ENCODE assay signal across 11 cellular contexts in the genomic region with DNA sequence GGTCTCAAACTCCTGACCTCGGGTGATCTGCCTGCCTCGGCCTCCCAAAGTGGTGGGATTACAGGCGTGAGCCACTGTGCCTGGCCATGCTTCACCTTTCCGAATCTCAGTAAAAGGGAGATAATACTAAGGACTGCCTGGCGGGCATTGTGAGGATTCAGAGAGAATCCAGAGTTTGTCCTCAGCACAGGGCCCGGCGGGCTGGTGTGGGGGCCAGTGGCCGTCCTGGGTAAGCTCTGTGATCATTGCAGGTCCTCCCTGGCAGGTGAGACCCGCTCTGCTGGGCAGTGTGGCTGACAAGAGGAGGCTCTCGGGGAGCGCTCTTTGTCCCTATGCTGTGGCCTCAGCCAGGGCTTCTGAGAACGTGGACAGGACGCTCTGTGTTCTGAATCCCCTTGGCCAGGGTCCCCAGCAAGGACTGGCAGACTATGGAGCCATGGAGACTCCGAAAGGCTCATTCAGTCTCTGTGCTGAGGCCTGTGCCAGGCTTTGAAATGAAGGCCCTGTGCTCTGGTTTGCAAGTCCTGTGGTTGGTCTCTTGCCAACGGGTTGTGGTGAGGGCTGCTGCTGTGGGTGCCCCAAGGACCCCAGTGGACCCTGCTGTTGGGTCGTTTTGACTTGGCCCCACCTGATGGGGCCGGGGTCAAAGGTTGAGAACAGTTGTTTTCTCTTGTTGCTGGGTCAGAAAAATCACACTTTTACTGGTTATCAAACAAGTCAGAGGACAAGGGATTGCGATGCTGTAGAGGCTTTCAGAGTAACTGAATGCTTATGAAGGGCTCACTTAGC. TPM values are rescaled to one million over a fixed set of nuclear protein-coding genes. Genes with fewer than 3 reads are reported as not detected.
DNase-seq lines count a peak whose midpoint lies in the region; ATAC-seq lines count a peak whose summit lies in the region.
"Had no signal": no experiment of that assay in that cellular context is flagged by ENCODE, and none has a peak within 500 bp of the region (broad histone marks: within the 10 kb centered on the region; RNA-seq: fewer than 3 reads in every experiment).

No MANE protein-coding gene starts in this region.

- H3K4me1 ChIP-seq in skeletal muscle tissue (ENCODE audit: control insufficient read depth in 3 of 3, insufficient read depth in 3 of 3, low read length in 3 of 3) = peaks cover 18 to 49% (median 26%) of the 10 kb centered on the region in 3 donors

- no peaks in the 10 kb centered on the region for H3K27me3 Mint-ChIP-seq in activated CD4-positive, alpha-beta T cell treated with anti-CD3 and anti-CD28 coated beads for 36 hours
- peaks cover 5% of the 10 kb centered on the region for H3K27me3 Mint-ChIP-seq in T-helper 17 cell

- peaks cover 1% of the 10 kb centered on the region for H3K36me3 Mint-ChIP-seq in activated CD4-positive, alpha-beta T cell treated with anti-CD3 and anti-CD28 coated beads for 36 hours (ENCODE audit: low read depth)
- no peaks in the 10 kb centered on the region for H3K36me3 Mint-ChIP-seq in T-helper 17 cell (ENCODE audit: low read depth)

- peaks cover 22% of the 10 kb centered on the region for H3K4me1 Mint-ChIP-seq in activated CD4-positive, alpha-beta T cell treated with anti-CD3 and anti-CD28 coated beads for 36 hours
- H3K4me1 Mint-ChIP-seq in T-helper 17 cell = peaks cover 13% of the 10 kb centered on the region

- CTCF ChIA-PET in activated CD4-positive, alpha-beta T cell treated with anti-CD3 and anti-CD28 coated beads for 36 hours (lab: Charles Lee) = interaction anchor here (0.6 kb wide), 2 partner anchors 150 to 303 kb away, joined by 3 read pairs; no protein-coding TSS in a partner anchor

- no peak overlapping the region for H3K27ac Mint-ChIP-seq in activated CD4-positive, alpha-beta T cell treated with anti-CD3 and anti-CD28 coated beads for 36 hours
- H3K27ac Mint-ChIP-seq in T-helper 17 cell = peak overlapping the region; percentile 86

- no peaks in the 10 kb centered on the region for H3K9me3 Mint-ChIP-seq in activated CD4-positive, alpha-beta T cell treated with anti-CD3 and anti-CD28 coated beads for 36 hours (ENCODE audit: low read depth)

- no peaks in the 10 kb centered on the region for H3K27me3 ChIP-seq in skeletal muscle tissue (ENCODE audit: control insufficient read depth in 3 of 3, insufficient read depth in 3 of 3, low read length in 3 of 3)

- intact Hi-C loops in activated CD4-positive, alpha-beta T cell treated with anti-CD3 and anti-CD28 coated beads for 36 hours (cut with DNase I, micrococcal nuclease) = no loop called here

- H3K9me3 ChIP-seq in T-helper 17 cell (ENCODE audit: control insufficient read depth, low read length, poor library complexity, severe bottlenecking) = no peaks in the 10 kb centered on the region
- no peaks in the 10 kb centered on the region for H3K9me3 ChIP-seq in skeletal muscle tissue (ENCODE audit: control insufficient read depth in 3 of 3, low read length in 3 of 3)

- peak overlapping the region in 2 of 3 donors; percentile 40 to 50 for H3K9ac ChIP-seq in skeletal muscle tissue (ENCODE audit: low read depth in 1 of 3, low read length in 3 of 3)

- peak overlapping the region in 1 of 3 donors; percentile 14 for H3K4me3 ChIP-seq in skeletal muscle tissue (ENCODE audit: low read length in 3 of 3)

- peaks cover 10 to 15% (median 11%) of the 10 kb centered on the region in 3 donors for H3K36me3 ChIP-seq in skeletal muscle tissue (ENCODE audit: control insufficient read depth in 3 of 3, insufficient read depth in 3 of 3, low read length in 3 of 3)

- no peak overlapping the region for H3K27ac ChIP-seq in skeletal muscle tissue (ENCODE audit: low read depth, low read length)

- peak overlapping the region; percentile 72 for H3K4me3 Mint-ChIP-seq in activated CD4-positive, alpha-beta T cell treated with anti-CD3 and anti-CD28 coated beads for 36 hours
- H3K4me3 Mint-ChIP-seq in T-helper 17 cell = peak overlapping the region; percentile 80

- DNase-seq in activated CD4-positive, alpha-beta T cell treated with anti-CD3 and anti-CD28 coated beads for 36 hours = no peak
- DNase-seq in activated CD4-positive, alpha-beta T cell treated with anti-CD3 and anti-CD28 coated beads, Interleukin-2, amount 50 U/mL, for 48 hours = no peak
- DNase-seq in T-helper 17 cell (no peak), globus pallidus (ENCODE audit: low spot score) (peak; percentile 29), NOMO-1 treated with dmso at 0.1 percent for 144 hours (lab: John Stamatoyannopoulos, UW; ENCODE audit: unreplicated experiment) (no peak)
- DNase-seq: activated CD4-positive, CD25-positive, alpha-beta regulatory T cell; Kasumi-1; NCI-H82 had no signal

- ATAC-seq in activated CD4-positive, alpha-beta T cell treated with anti-CD3 and anti-CD28 coated beads for 36 hours = no peak
- no peak for ATAC-seq in T-helper 17 cell
- ATAC-seq in GM19035 (IDR thresholded peaks at IDR 0.05; ENCODE audit: unreplicated experiment) = no peak
- no peak for ATAC-seq in GM21529 (IDR thresholded peaks at IDR 0.05; ENCODE audit: unreplicated experiment)

- POLR2A ChIA-PET in activated CD4-positive, alpha-beta T cell treated with anti-CD3 and anti-CD28 coated beads for 36 hours (lab: Charles Lee) = no interaction called here

RNA-seq across cellular contexts. Expression of a gene that starts 2.1 kb away (rescaled TPM):
- total RNA-seq in activated CD4-positive, alpha-beta T cell treated with anti-CD3 and anti-CD28 coated beads for 36 hours = 10 to 100 TPM in 1 of 2 experiments, 1 to 10 TPM in 1; 7.4 to 10.4 TPM
- total RNA-seq in T-helper 17 cell = 10 to 100 TPM in 1 of 2 donors, 1 to 10 TPM in 1; 9.1 to 16.4 TPM
- total RNA-seq in skeletal muscle tissue = 6.8 TPM

RNA-seq across cellular contexts. Expression of a gene that starts 37.7 kb away (rescaled TPM):
- total RNA-seq in activated CD4-positive, alpha-beta T cell treated with anti-CD3 and anti-CD28 coated beads for 36 hours = not detected
- total RNA-seq in T-helper 17 cell = not detected
- total RNA-seq in skeletal muscle tissue = 16.7 TPM

Comparison
In these comparisons a context has a peak if more than half of its experiments do, and no peak if none do; other contexts are left out.
1. RNA of a gene that starts 37.7 kb away (total RNA-seq): 16.7 TPM in skeletal muscle tissue (single experiment); not detected in activated CD4-positive, alpha-beta T cell treated with anti-CD3 and anti-CD28 coated beads for 36 hours and not detected in T-helper 17 cell; every median in the first group is over 10 times any median in the second.